In the genomic region with DNA sequence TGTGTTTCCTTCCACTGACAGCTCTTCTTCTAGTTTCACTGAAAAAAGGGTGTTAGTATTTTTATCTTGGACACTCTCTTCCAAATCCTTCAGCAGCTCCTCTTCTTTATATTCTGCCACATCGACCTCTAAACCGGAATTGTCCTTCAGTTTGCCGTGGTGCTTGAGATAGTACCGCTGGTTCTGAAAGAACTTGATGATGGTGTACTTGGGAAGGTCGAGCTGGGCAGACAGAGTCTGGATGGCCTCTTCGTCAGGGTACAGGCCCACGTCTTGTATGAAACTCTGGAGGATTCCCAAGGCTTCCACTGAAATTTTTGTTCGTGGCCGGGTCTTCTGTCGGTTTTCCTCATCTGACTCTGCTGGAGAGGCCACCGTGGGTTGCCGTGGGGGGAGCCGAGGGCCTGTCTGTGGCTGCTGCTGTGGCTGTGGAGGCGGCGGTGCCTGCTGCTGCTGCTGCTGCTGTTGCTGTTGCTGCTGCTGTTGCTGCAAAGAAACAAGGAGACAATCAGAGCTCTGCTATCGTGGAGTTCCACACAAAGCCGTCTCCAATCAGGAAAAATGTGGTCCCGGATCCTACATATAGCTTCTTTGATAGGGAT, we compare ENCODE assay signal across 20 cellular contexts.
DNase-seq lines count a peak whose midpoint lies in the region; ATAC-seq and TF ChIP-seq lines count a peak whose summit lies in the region.
"Had no signal": no experiment of that assay in that cellular context is flagged by ENCODE, and none has a peak within 500 bp of the region (broad histone marks: within the 10 kb centered on the region; RNA-seq: fewer than 3 reads in every experiment).

No MANE protein-coding gene starts in this region.

- H3K4me1 ChIP-seq in endodermal cell (ENCODE audit: control insufficient read depth, insufficient read depth, low read length) (peaks cover 3% of the 10 kb centered on the region), testis (no peaks in the 10 kb centered on the region), tibial nerve (no peaks in the 10 kb centered on the region)
- H3K4me1 ChIP-seq: SJCRH30 had no signal

- DNase-seq in T-helper 1 cell (no peak), left ventricle myocardium superior (no peak), Right ventricle myocardium inferior (ENCODE audit: missing footprints) (no peak), endodermal cell (peak; percentile 56), testis (no peak), tibial nerve (ENCODE audit: low spot score in 2 of 2) (no peak), GM03348 (ENCODE audit: low spot score) (no peak)
- DNase-seq: 8988T; activated B cell treated with CpG ODN at 0.5 μM for 24 hours; AML-193; body of pancreas; cortex of kidney; DMS79; GOT3; KG1; NCI-H1694; SJCRH30; small intestine; stimulated activated CD4-positive, alpha-beta T cell treated with anti-CD3 and anti-CD28 coated beads, Interleukin-2, amount 100 ng/mL, for 48 hours had no signal

- no peak for TF ChIP-seq EP300 in tibial nerve (IDR thresholded peaks at IDR 0.05)

- WGBS in endodermal cell (ENCODE audit: insufficient coverage in 1 of 2, insufficient read length in 1 of 2), 2 experiments: 88 to 95% methylated on average over 14 to 18 of the region's 18 CpGs
- WGBS in testis, 2 donors: 88 to 90% methylated on average over 17 to 18 of the region's 18 CpGs
- 74 to 86% methylated on average over 18 of the region's 18 CpGs for WGBS in tibial nerve, 2 donors

- H3K27ac ChIP-seq in endodermal cell (ENCODE audit: low read depth, low read length) (peak overlapping the region; percentile 18), testis (no peak overlapping the region), tibial nerve (no peak overlapping the region)
- H3K27ac ChIP-seq: body of pancreas, SJCRH30 had no signal

- ATAC-seq in left ventricle myocardium superior (peak; percentile 64), Right ventricle myocardium inferior (no peak)
- ATAC-seq: body of pancreas had no signal

- TF ChIP-seq POLR2A in testis (IDR thresholded peaks at IDR 0.05) (no peak), tibial nerve (IDR thresholded peaks at IDR 0.05) (no peak)

- no peaks in the 10 kb centered on the region for H3K9me3 ChIP-seq in endodermal cell (ENCODE audit: control insufficient read depth, low read length)
- no peaks in the 10 kb centered on the region for H3K9me3 ChIP-seq in testis
- no peaks in the 10 kb centered on the region for H3K9me3 ChIP-seq in tibial nerve
- H3K9me3 ChIP-seq: body of pancreas, SJCRH30 had no signal

- H3K9me3 Mint-ChIP-seq in T-helper 1 cell treated with Interleukin-12 subunit alpha and Interleukin-12 subunit beta and Interleukin-4 antibody, amounts not matched to agents 30 μg/mL and 1 μg/mL, for 36 hours: no peaks in the 10 kb centered on the region
- H3K9me3 Mint-ChIP-seq in endodermal cell: no peaks in the 10 kb centered on the region
- H3K9me3 Mint-ChIP-seq: activated B cell treated with CpG ODN at 0.5 μM for 24 hours had no signal

- H3K9ac ChIP-seq in endodermal cell (ENCODE audit: extremely low read depth, low read length, poor library complexity, severe bottlenecking): no peak overlapping the region

- peaks cover 57% of the 10 kb centered on the region for H3K36me3 Mint-ChIP-seq in T-helper 1 cell treated with Interleukin-12 subunit alpha and Interleukin-12 subunit beta and Interleukin-4 antibody, amounts not matched to agents 30 μg/mL and 1 μg/mL, for 36 hours (ENCODE audit: low read depth)
- peaks cover 13% of the 10 kb centered on the region for H3K36me3 Mint-ChIP-seq in endodermal cell (ENCODE audit: low read depth)

- H3K36me3 ChIP-seq in endodermal cell (ENCODE audit: control insufficient read depth, insufficient read depth, low read length) (peaks cover 15% of the 10 kb centered on the region), testis (ENCODE audit: low read depth, missing control alignments) (no peaks in the 10 kb centered on the region), tibial nerve (peaks cover 0 to 32% (median 0%) of the 10 kb centered on the region in 3 donors)
- H3K36me3 ChIP-seq: SJCRH30 had no signal

- TF ChIP-seq CTCF in endodermal cell (conservative IDR thresholded peaks at IDR 0.05) (no peak), testis (IDR thresholded peaks at IDR 0.05) (no peak), tibial nerve (IDR thresholded peaks at IDR 0.05) (no peak)

- peak overlapping the region; percentile 42 for H3K27ac Mint-ChIP-seq in T-helper 1 cell treated with Interleukin-12 subunit alpha and Interleukin-12 subunit beta and Interleukin-4 antibody, amounts not matched to agents 30 μg/mL and 1 μg/mL, for 36 hours
- H3K27ac Mint-ChIP-seq in endodermal cell: no peak overlapping the region
- H3K27ac Mint-ChIP-seq: activated B cell treated with CpG ODN at 0.5 μM for 24 hours had no signal

- H3K4me3 ChIP-seq in endodermal cell (ENCODE audit: low read length) (no peak overlapping the region), testis (no peak overlapping the region), tibial nerve (no peak overlapping the region)
- H3K4me3 ChIP-seq: body of pancreas, SJCRH30 had no signal

- intact Hi-C loops in left ventricle myocardium superior (cut with micrococcal nuclease): no loop called here
- intact Hi-C loops in Right ventricle myocardium inferior (cut with DNase I): no loop called here
- intact Hi-C loops in testis (cut with DNase I; ENCODE audit: low total_unique reads): no loop called here

- H3K27me3 ChIP-seq in endodermal cell (ENCODE audit: control insufficient read depth, insufficient read depth, low read length, poor library complexity, severe bottlenecking) (no peaks in the 10 kb centered on the region), testis (no peaks in the 10 kb centered on the region), tibial nerve (no peaks in the 10 kb centered on the region)
- H3K27me3 ChIP-seq: body of pancreas, SJCRH30 had no signal

- no peak overlapping the region for H3K4me3 Mint-ChIP-seq in T-helper 1 cell treated with Interleukin-12 subunit alpha and Interleukin-12 subunit beta and Interleukin-4 antibody, amounts not matched to agents 30 μg/mL and 1 μg/mL, for 36 hours
- no peak overlapping the region for H3K4me3 Mint-ChIP-seq in endodermal cell
- H3K4me3 Mint-ChIP-seq: activated B cell treated with CpG ODN at 0.5 μM for 24 hours had no signal

- no peaks in the 10 kb centered on the region for H3K27me3 Mint-ChIP-seq in T-helper 1 cell treated with Interleukin-12 subunit alpha and Interleukin-12 subunit beta and Interleukin-4 antibody, amounts not matched to agents 30 μg/mL and 1 μg/mL, for 36 hours (ENCODE audit: low read depth)
- H3K27me3 Mint-ChIP-seq in endodermal cell (ENCODE audit: insufficient read depth): no peaks in the 10 kb centered on the region
- H3K27me3 Mint-ChIP-seq: activated B cell treated with CpG ODN at 0.5 μM for 24 hours had no signal

- peaks cover 14% of the 10 kb centered on the region for H3K4me1 Mint-ChIP-seq in T-helper 1 cell treated with Interleukin-12 subunit alpha and Interleukin-12 subunit beta and Interleukin-4 antibody, amounts not matched to agents 30 μg/mL and 1 μg/mL, for 36 hours (ENCODE audit: low read depth)
- H3K4me1 Mint-ChIP-seq in endodermal cell: peaks cover 32% of the 10 kb centered on the region
- H3K4me1 Mint-ChIP-seq: activated B cell treated with CpG ODN at 0.5 μM for 24 hours had no signal
